In genomic region chr1:91244737-91245136, GRCh38 we compare ENCODE assay signal across 20 cellular contexts.
"Had no signal": no experiment of that assay in that cellular context is flagged by ENCODE, and none has a peak within 500 bp of the region (broad histone marks: within the 10 kb centered on the region; RNA-seq: fewer than 3 reads in every experiment).

No MANE protein-coding gene starts in this region.

- H3K36me3 Mint-ChIP-seq: activated naive CD8-positive, alpha-beta T cell; brain; memory B cell; naive thymus-derived CD8-positive, alpha-beta T cell had no signal

- H3K4me1 ChIP-seq: left lung had no signal

- H3K27ac ChIP-seq: left lung had no signal

- H3K27ac Mint-ChIP-seq: activated CD4-positive, alpha-beta T cell treated with anti-CD3 and anti-CD28 coated beads, Interleukin-2, amount 10 ng/mL, durations not matched to agents 24 days and 14 days; activated CD8-positive, alpha-beta T cell treated with anti-CD3 and anti-CD28 coated beads, Interleukin-2, amount 10 ng/mL, durations not matched to agents 7 days and 5 days; activated naive CD8-positive, alpha-beta T cell; brain; dendritic cell treated with granulocyte-macrophage colony-stimulating factor and Interleukin-4, amounts not matched to agents 40 ng/mL and 50 ng/mL, for 4 days; effector memory CD8-positive, alpha-beta T cell; memory B cell; naive thymus-derived CD8-positive, alpha-beta T cell; stimulated activated naive CD8-positive, alpha-beta T cell treated with anti-CD3 and anti-CD28 coated beads, Interleukin-15, amount 100 ng/mL, for 72 hours; T-helper 2 cell treated with Interferon-gamma antibody and Interleukin-4, amounts not matched to agents 5 μg/mL and 100 μg/mL, for 36 hours had no signal

- H3K27me3 Mint-ChIP-seq: dendritic cell treated with granulocyte-macrophage colony-stimulating factor and Interleukin-4, amounts not matched to agents 40 ng/mL and 50 ng/mL, for 4 days had no signal

- H3K36me3 ChIP-seq: left lung had no signal

- H3K9me3 ChIP-seq: left lung had no signal

- H3K4me1 Mint-ChIP-seq: activated CD4-positive, alpha-beta T cell treated with anti-CD3 and anti-CD28 coated beads, Interleukin-2, amount 10 ng/mL, durations not matched to agents 24 days and 14 days; memory B cell; naive thymus-derived CD8-positive, alpha-beta T cell; stimulated activated naive CD8-positive, alpha-beta T cell treated with anti-CD3 and anti-CD28 coated beads, Interleukin-15, amount 100 ng/mL, for 72 hours had no signal

- FAIRE-seq: keratinocyte had no signal

- H3K9me3 Mint-ChIP-seq: activated CD4-positive, alpha-beta T cell treated with anti-CD3 and anti-CD28 coated beads, Interleukin-2, amount 10 ng/mL, durations not matched to agents 24 days and 14 days; dendritic cell treated with granulocyte-macrophage colony-stimulating factor and Interleukin-4, amounts not matched to agents 40 ng/mL and 50 ng/mL, for 4 days; effector memory CD8-positive, alpha-beta T cell; memory B cell; stimulated activated naive CD8-positive, alpha-beta T cell treated with anti-CD3 and anti-CD28 coated beads, Interleukin-15, amount 100 ng/mL, for 72 hours; T-helper 2 cell treated with Interferon-gamma antibody and Interleukin-4, amounts not matched to agents 5 μg/mL and 100 μg/mL, for 36 hours had no signal

- H3K4me3 ChIP-seq: left lung had no signal

- ATAC-seq: activated CD8-positive, alpha-beta T cell treated with anti-CD3 and anti-CD28 coated beads, Interleukin-2, amount 10 ng/mL, durations not matched to agents 7 days and 5 days; effector memory CD8-positive, alpha-beta T cell; left lung; naive thymus-derived CD8-positive, alpha-beta T cell; stimulated activated naive CD8-positive, alpha-beta T cell treated with anti-CD3 and anti-CD28 coated beads, Interleukin-15, amount 100 ng/mL, for 72 hours had no signal

- H3K27me3 ChIP-seq: left lung had no signal

- DNase-seq: activated CD4-positive, CD25-positive, alpha-beta regulatory T cell; activated CD8-positive, alpha-beta memory T cell treated with anti-CD3 and anti-CD28 coated beads, Interleukin-2, amount 50 U/mL, for 4 hours; activated CD8-positive, alpha-beta T cell treated with anti-CD3 and anti-CD28 coated beads, Interleukin-2, amount 10 ng/mL, durations not matched to agents 7 days and 5 days; activated effector memory CD4-positive, alpha-beta T cell treated with anti-CD3 and anti-CD28 coated beads, Interleukin-2, amount 50 U/mL, for 16 hours; activated T-cell treated with anti-CD3 and anti-CD28 coated beads, Interleukin-2, amount 50 U/mL, for 48 hours; amygdala; effector memory CD8-positive, alpha-beta T cell; hippocampal formation; left lung; naive thymus-derived CD8-positive, alpha-beta T cell; occipital lobe; stimulated activated CD4-positive, alpha-beta T cell treated with anti-CD3 and anti-CD28 coated beads, Interleukin-1b, Interleukin-23, amount 100 ng/mL, for 48 hours; stimulated activated naive CD8-positive, alpha-beta T cell treated with anti-CD3 and anti-CD28 coated beads, Interleukin-15, amount 100 ng/mL, for 72 hours had no signal

- H3K4me3 Mint-ChIP-seq: activated CD4-positive, alpha-beta T cell treated with anti-CD3 and anti-CD28 coated beads, Interleukin-2, amount 10 ng/mL, durations not matched to agents 24 days and 14 days; activated CD8-positive, alpha-beta T cell treated with anti-CD3 and anti-CD28 coated beads, Interleukin-2, amount 10 ng/mL, durations not matched to agents 7 days and 5 days; activated naive CD8-positive, alpha-beta T cell; brain; dendritic cell treated with granulocyte-macrophage colony-stimulating factor and Interleukin-4, amounts not matched to agents 40 ng/mL and 50 ng/mL, for 4 days; effector memory CD8-positive, alpha-beta T cell; memory B cell; naive thymus-derived CD8-positive, alpha-beta T cell; stimulated activated naive CD8-positive, alpha-beta T cell treated with anti-CD3 and anti-CD28 coated beads, Interleukin-15, amount 100 ng/mL, for 72 hours; T-helper 2 cell treated with Interferon-gamma antibody and Interleukin-4, amounts not matched to agents 5 μg/mL and 100 μg/mL, for 36 hours had no signal
